ENCODE assay signal across 1 cellular context in the genomic region with DNA sequence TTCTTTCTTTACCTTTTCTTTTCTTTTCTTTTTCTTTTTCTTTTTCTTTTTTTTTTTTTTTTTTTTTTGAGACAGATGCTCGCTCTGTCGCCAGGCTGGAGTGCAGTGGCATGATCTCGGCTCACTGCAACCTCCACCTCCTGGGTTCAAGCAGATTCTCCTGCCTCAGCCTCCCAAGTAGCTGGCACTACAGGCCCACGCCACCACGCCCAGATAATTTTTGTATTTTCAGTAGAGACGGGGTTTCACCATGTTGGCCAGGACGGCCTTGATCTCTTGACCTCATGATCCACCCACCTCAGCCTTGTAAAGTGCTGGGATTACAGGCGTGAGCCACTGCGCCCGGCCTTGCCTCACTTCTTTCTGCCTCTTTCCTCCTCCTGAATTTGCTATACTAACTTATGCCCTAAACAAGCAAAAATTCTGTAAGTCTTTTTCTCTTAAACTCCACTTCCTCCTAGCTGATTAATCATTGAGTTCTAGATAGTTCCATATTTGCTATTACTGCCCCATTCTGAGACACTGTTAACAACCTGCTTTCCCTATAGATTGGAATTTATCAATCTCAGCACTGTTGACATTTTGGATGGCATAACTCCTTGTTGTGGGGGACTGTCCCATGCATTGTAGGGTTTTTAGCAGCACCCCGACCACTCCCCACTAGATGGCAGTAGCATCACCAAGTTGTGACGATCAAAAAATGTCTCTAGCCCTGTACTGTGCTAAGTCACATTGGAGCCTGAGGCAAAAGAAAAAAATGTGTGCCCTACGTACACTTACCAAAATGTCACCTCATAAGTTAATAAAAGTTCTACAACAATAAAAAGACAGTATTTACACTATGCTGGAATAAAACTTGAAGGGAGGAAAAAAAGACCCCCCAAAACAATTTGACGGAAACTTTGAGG.
A peak's percentile ranks its signal among the peaks of the same experiment; 100 is the strongest.
TF ChIP-seq lines count a peak whose summit lies in the region.

No MANE protein-coding gene starts in this region.

TF ChIP-seq in H1, 55 proteins besides CTCF, POLR2A, EP300 and RAD21:
- 0 out of 2 replicates have a peak, but pooled peaks have one; percentile 26 for TF ChIP-seq CREB1 (IDR thresholded peaks at IDR 0.05)
- TF ChIP-seq SAP30 (IDR thresholded peaks at IDR 0.05; ENCODE audit: insufficient read depth, insufficient replicate concordance, low read length), result no peak
